14 cellular contexts compared by ENCODE assay signal in genomic region chr9:37996050-37996811, GRCh38.
A peak's percentile ranks its signal among the peaks of the same experiment; 100 is the strongest.
DNase-seq lines count a peak whose midpoint lies in the region; ATAC-seq and TF ChIP-seq lines count a peak whose summit lies in the region.
"Had no signal": no experiment of that assay in that cellular context is flagged by ENCODE, and none has a peak within 500 bp of the region (broad histone marks: within the 10 kb centered on the region; RNA-seq: fewer than 3 reads in every experiment).

No MANE protein-coding gene starts in this region.

- no peak for TF ChIP-seq CTCF in WERI-Rb-1 (IDR thresholded peaks at IDR 0.05; ENCODE audit: low read depth, low read length)

- H3K27me3 ChIP-seq in WERI-Rb-1 (ENCODE audit: insufficient read depth, low read depth, severe bottlenecking): no peaks in the 10 kb centered on the region

- peaks cover 6% of the 10 kb centered on the region for H3K27me3 Mint-ChIP-seq in activated naive CD8-positive, alpha-beta T cell treated with anti-CD3 and anti-CD28 coated beads, Interleukin-2, amount 50 U/mL, for 24 hours
- peaks cover 5% of the 10 kb centered on the region for H3K27me3 Mint-ChIP-seq in activated naive CD8-positive, alpha-beta T cell treated with anti-CD3 and anti-CD28 coated beads for 36 hours

- peak; percentile 9 to 41 for DNase-seq in SHP77 (lab: John Stamatoyannopoulos, UW)
- DNase-seq in SHP77 treated with DMSO at 0.1 percent for 48 hours (lab: John Stamatoyannopoulos, UW): no peak
- peak; percentile 87 for DNase-seq in WERI-Rb-1
- peak; percentile 51 for DNase-seq in myocyte (ENCODE audit: low read depth)
- DNase-seq in superior temporal gyrus (ENCODE audit: extremely low spot score): peak; percentile 71
- DNase-seq in activated naive CD8-positive, alpha-beta T cell treated with anti-CD3 and anti-CD28 coated beads, Interleukin-2, amount 50 U/mL, for 24 hours: no peak
- no peak for DNase-seq in activated naive CD8-positive, alpha-beta T cell treated with anti-CD3 and anti-CD28 coated beads for 36 hours
- DNase-seq in GOT3 (lab: John Stamatoyannopoulos, UW): no peak
- DNase-seq: ACHN; activated effector memory CD4-positive, alpha-beta T cell treated with anti-CD3 and anti-CD28 coated beads, Interleukin-2, amount 50 U/mL, for 16 hours; NCI-H1930; NCI-H748 treated with DMSO at 0.1 percent for 48 hours; Right ventricle myocardium superior had no signal

- peak overlapping the region; percentile 77 for H3K27ac ChIP-seq in WERI-Rb-1

- no peaks in the 10 kb centered on the region for H3K9me3 Mint-ChIP-seq in activated naive CD8-positive, alpha-beta T cell treated with anti-CD3 and anti-CD28 coated beads, Interleukin-2, amount 50 U/mL, for 24 hours
- H3K9me3 Mint-ChIP-seq in activated naive CD8-positive, alpha-beta T cell treated with anti-CD3 and anti-CD28 coated beads for 36 hours: no peaks in the 10 kb centered on the region
- H3K9me3 Mint-ChIP-seq: stimulated activated naive CD8-positive, alpha-beta T cell treated with anti-CD3 and anti-CD28 coated beads, Interleukin-15, Interleukin-2, amounts not matched to agents 100 ng/mL and 50 ng/mL, for 24 hours had no signal

- no peak overlapping the region for H3K27ac Mint-ChIP-seq in activated naive CD8-positive, alpha-beta T cell treated with anti-CD3 and anti-CD28 coated beads, Interleukin-2, amount 50 U/mL, for 24 hours
- no peak overlapping the region for H3K27ac Mint-ChIP-seq in activated naive CD8-positive, alpha-beta T cell treated with anti-CD3 and anti-CD28 coated beads for 36 hours
- H3K27ac Mint-ChIP-seq: stimulated activated naive CD8-positive, alpha-beta T cell treated with anti-CD3 and anti-CD28 coated beads, Interleukin-15, Interleukin-2, amounts not matched to agents 100 ng/mL and 50 ng/mL, for 24 hours had no signal

- H3K4me3 Mint-ChIP-seq in activated naive CD8-positive, alpha-beta T cell treated with anti-CD3 and anti-CD28 coated beads, Interleukin-2, amount 50 U/mL, for 24 hours: no peak overlapping the region
- no peak overlapping the region for H3K4me3 Mint-ChIP-seq in activated naive CD8-positive, alpha-beta T cell treated with anti-CD3 and anti-CD28 coated beads for 36 hours
- H3K4me3 Mint-ChIP-seq: stimulated activated naive CD8-positive, alpha-beta T cell treated with anti-CD3 and anti-CD28 coated beads, Interleukin-15, Interleukin-2, amounts not matched to agents 100 ng/mL and 50 ng/mL, for 24 hours had no signal

- no peak overlapping the region for H3K4me3 ChIP-seq in WERI-Rb-1 (ENCODE audit: low read depth, low read length)

- no peaks in the 10 kb centered on the region for H3K36me3 Mint-ChIP-seq in activated naive CD8-positive, alpha-beta T cell treated with anti-CD3 and anti-CD28 coated beads, Interleukin-2, amount 50 U/mL, for 24 hours (ENCODE audit: low read depth)
- no peaks in the 10 kb centered on the region for H3K36me3 Mint-ChIP-seq in activated naive CD8-positive, alpha-beta T cell treated with anti-CD3 and anti-CD28 coated beads for 36 hours

- peaks cover 24% of the 10 kb centered on the region for H3K4me1 Mint-ChIP-seq in activated naive CD8-positive, alpha-beta T cell treated with anti-CD3 and anti-CD28 coated beads, Interleukin-2, amount 50 U/mL, for 24 hours
- H3K4me1 Mint-ChIP-seq in activated naive CD8-positive, alpha-beta T cell treated with anti-CD3 and anti-CD28 coated beads for 36 hours: peaks cover 15% of the 10 kb centered on the region

- H3K9me3 ChIP-seq in WERI-Rb-1 (ENCODE audit: severe bottlenecking): no peaks in the 10 kb centered on the region

- no peak for ATAC-seq in activated naive CD8-positive, alpha-beta T cell treated with anti-CD3 and anti-CD28 coated beads, Interleukin-2, amount 50 U/mL, for 24 hours

- H3K36me3 ChIP-seq in WERI-Rb-1: peaks cover 17% of the 10 kb centered on the region

Comparison
In these comparisons a context has a peak if more than half of its experiments do, and no peak if none do; other contexts are left out.
1. DNase-seq: peak in SHP77 (2 of 2), WERI-Rb-1 (single experiment), myocyte (single experiment) and superior temporal gyrus (single experiment); none in SHP77 treated with DMSO at 0.1 percent for 48 hours (single experiment), activated naive CD8-positive, alpha-beta T cell treated with anti-CD3 and anti-CD28 coated beads, Interleukin-2, amount 50 U/mL, for 24 hours (single experiment), activated naive CD8-positive, alpha-beta T cell treated with anti-CD3 and anti-CD28 coated beads for 36 hours (single experiment) and GOT3 (single experiment).